ENCODE assay signal across 2 cellular contexts in the genomic region with DNA sequence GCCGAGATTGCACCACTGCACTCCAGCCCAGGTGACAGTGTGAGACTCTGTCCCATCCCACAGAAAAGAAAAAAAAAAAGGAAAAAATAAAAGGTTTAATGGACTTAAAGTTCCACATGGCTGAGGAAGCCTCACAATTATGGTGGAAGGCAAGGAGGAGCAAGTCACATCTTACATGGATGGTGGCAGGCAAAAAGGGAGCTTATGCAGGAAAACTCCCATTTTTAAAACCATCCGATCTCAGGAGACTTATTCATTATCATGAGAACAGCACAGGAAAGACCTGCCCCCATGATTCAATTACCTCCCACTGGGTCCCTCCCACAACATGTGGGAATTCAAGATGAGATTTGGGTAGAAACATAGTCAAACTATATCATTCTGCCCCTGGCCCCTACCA. TPM values are rescaled to one million over a fixed set of nuclear protein-coding genes. Genes with fewer than 3 reads are reported as not detected.
"Had no signal": no experiment of that assay in that cellular context is flagged by ENCODE, and none has a peak within 500 bp of the region (broad histone marks: within the 10 kb centered on the region; RNA-seq: fewer than 3 reads in every experiment).

No MANE protein-coding gene starts in this region.

RNA-seq across cellular contexts. Expression of a gene that starts 15.8 kb away (rescaled TPM):
- total RNA-seq: G401, GM12878 had no signal
- polyA plus RNA-seq: GM12878 had no signal

RNA-seq across cellular contexts. Expression of a gene that starts 29.0 kb away (rescaled TPM):
- total RNA-seq: G401 had no signal
